In the genomic region with DNA sequence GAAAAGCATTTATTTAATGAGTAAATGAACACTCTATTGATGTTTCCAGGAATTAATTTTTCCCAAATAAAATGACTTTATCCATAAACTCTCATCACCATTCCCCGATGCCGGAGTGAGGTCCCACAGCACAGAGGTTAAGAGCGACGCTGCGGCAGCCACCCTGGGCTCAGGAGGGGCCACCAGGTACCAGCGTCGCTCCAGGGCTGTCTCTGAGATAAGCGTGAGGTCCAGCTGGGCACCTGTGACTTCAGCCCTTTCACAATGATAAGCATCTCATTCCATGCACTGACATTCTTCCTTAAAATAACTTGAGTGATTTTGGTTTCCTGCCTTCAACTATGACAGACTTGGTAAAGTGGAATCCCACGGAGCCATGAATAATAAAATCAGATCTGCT, we compare ENCODE assay signal across 18 cellular contexts.
A peak's percentile ranks its signal among the peaks of the same experiment; 100 is the strongest.
DNase-seq lines count a peak whose midpoint lies in the region; ATAC-seq and TF ChIP-seq lines count a peak whose summit lies in the region.
"Had no signal": no experiment of that assay in that cellular context is flagged by ENCODE, and none has a peak within 500 bp of the region (broad histone marks: within the 10 kb centered on the region; RNA-seq: fewer than 3 reads in every experiment).

No MANE protein-coding gene starts in this region.

- H3K4me2 ChIP-seq in mesendoderm (ENCODE audit: low read length) = no peak overlapping the region
- H3K4me2 ChIP-seq: BLaER1 had no signal

- no peak for TF ChIP-seq EP300 in sigmoid colon (IDR thresholded peaks at IDR 0.05)

- H4K8ac ChIP-seq in mesendoderm (ENCODE audit: low read depth, low read length) = no peak overlapping the region

- H3K4me3 ChIP-seq in mesendoderm (ENCODE audit: low read length) = no peak overlapping the region
- H3K4me3 ChIP-seq in sigmoid colon = no peak overlapping the region
- H3K4me3 ChIP-seq: BLaER1, HAP-1 had no signal

- no peak overlapping the region for H2AK5ac ChIP-seq in mesendoderm (ENCODE audit: low read length)

- no CpG with 5 or more reads among the region's 9 CpGs for WGBS in mesendoderm (ENCODE audit: extremely low coverage, insufficient coverage, low lambda C conversion rate)
- WGBS in sigmoid colon, 2 donors = 75 to 82% methylated on average over 9 of the region's 9 CpGs

- H3K4ac ChIP-seq in mesendoderm (ENCODE audit: low read depth, low read length) = no peak overlapping the region

- no peak for TF ChIP-seq CTCF in sigmoid colon (IDR thresholded peaks at IDR 0.05)

- H3K27me3 ChIP-seq in mesendoderm (ENCODE audit: insufficient read depth, low read length, poor library complexity) (no peaks in the 10 kb centered on the region), sigmoid colon (no peaks in the 10 kb centered on the region)
- H3K27me3 ChIP-seq: BLaER1 had no signal

- no peak overlapping the region for H3K56ac ChIP-seq in mesendoderm (ENCODE audit: low read length)

- no peak overlapping the region for H2BK5ac ChIP-seq in mesendoderm (ENCODE audit: low read length)

- H3K79me1 ChIP-seq in mesendoderm (ENCODE audit: low read length) = no peaks in the 10 kb centered on the region

- peak; percentile 27 for DNase-seq in activated effector memory CD4-positive, alpha-beta T cell treated with anti-CD3 and anti-CD28 coated beads, Interleukin-2, amount 50 U/mL, for 16 hours
- DNase-seq in activated effector memory CD4-positive, alpha-beta T cell treated with Interleukin-2 at 50 U/mL for 16 hours = no peak
- DNase-seq in mesendoderm = peak; percentile 32
- peak; percentile 28 for DNase-seq in sigmoid colon
- DNase-seq in EL = no peak
- DNase-seq in nucleus accumbens (lab: John Stamatoyannopoulos, UW) = no peak
- DNase-seq: CD4-positive, CD25-positive, alpha-beta regulatory T cell; CD8-positive, alpha-beta memory T cell; DMS 273 treated with DMSO at 0.1 percent for 48 hours; DMS79; GF-D8; GOT3; HFFc6 had no signal

- no peaks in the 10 kb centered on the region for H3K36me3 ChIP-seq in mesendoderm (ENCODE audit: control insufficient read depth, insufficient read depth, low read length)
- no peaks in the 10 kb centered on the region for H3K36me3 ChIP-seq in sigmoid colon
- H3K36me3 ChIP-seq: BLaER1, HAP-1 had no signal

- H3K23ac ChIP-seq in mesendoderm (ENCODE audit: low read length) = no peak overlapping the region

- intact Hi-C loops in sigmoid colon (cut with DNase I) = no loop called here

- no peaks in the 10 kb centered on the region for H3K79me2 ChIP-seq in mesendoderm (ENCODE audit: control insufficient read depth, insufficient read depth, low read length)

- no peak overlapping the region for H3K18ac ChIP-seq in mesendoderm (ENCODE audit: low read length)

- H3K9me3 ChIP-seq in sigmoid colon = no peaks in the 10 kb centered on the region
- H3K9me3 ChIP-seq: BLaER1, HAP-1 had no signal

- H3K27ac ChIP-seq in mesendoderm (ENCODE audit: low read depth, low read length) (no peak overlapping the region), sigmoid colon (no peak overlapping the region)
- H3K27ac ChIP-seq: 22Rv1, BLaER1, C4-2B had no signal

- H2BK15ac ChIP-seq in mesendoderm (replicated peaks; ENCODE audit: low read depth) = no peak overlapping the region

- H2BK120ac ChIP-seq in mesendoderm (ENCODE audit: low read depth, low read length) = no peak overlapping the region

- H3K4me1 ChIP-seq in mesendoderm (ENCODE audit: control insufficient read depth, low read depth, low read length) = no peaks in the 10 kb centered on the region
- H3K4me1 ChIP-seq in sigmoid colon = peaks cover 0 to 12% (median 2%) of the 10 kb centered on the region in 4 donors
- H3K4me1 ChIP-seq: HAP-1 had no signal

- no peak for ATAC-seq in HG03432 (IDR thresholded peaks at IDR 0.05; ENCODE audit: unreplicated experiment)

- no peak overlapping the region for H3K9ac ChIP-seq in mesendoderm (ENCODE audit: low read length)
- H3K9ac ChIP-seq: BLaER1 had no signal

- H4K5ac ChIP-seq in mesendoderm (ENCODE audit: low read length) = no peak overlapping the region

- TF ChIP-seq POLR2A in sigmoid colon (IDR thresholded peaks at IDR 0.05) = no peak

Comparison
In these comparisons a context has a peak if more than half of its experiments do, and no peak if none do; other contexts are left out.
1. DNase-seq: peak in activated effector memory CD4-positive, alpha-beta T cell treated with anti-CD3 and anti-CD28 coated beads, Interleukin-2, amount 50 U/mL, for 16 hours (single experiment), mesendoderm (single experiment) and sigmoid colon (single experiment); none in activated effector memory CD4-positive, alpha-beta T cell treated with Interleukin-2 at 50 U/mL for 16 hours (single experiment), EL (single experiment) and nucleus accumbens (0 of 56).